In the genomic region with DNA sequence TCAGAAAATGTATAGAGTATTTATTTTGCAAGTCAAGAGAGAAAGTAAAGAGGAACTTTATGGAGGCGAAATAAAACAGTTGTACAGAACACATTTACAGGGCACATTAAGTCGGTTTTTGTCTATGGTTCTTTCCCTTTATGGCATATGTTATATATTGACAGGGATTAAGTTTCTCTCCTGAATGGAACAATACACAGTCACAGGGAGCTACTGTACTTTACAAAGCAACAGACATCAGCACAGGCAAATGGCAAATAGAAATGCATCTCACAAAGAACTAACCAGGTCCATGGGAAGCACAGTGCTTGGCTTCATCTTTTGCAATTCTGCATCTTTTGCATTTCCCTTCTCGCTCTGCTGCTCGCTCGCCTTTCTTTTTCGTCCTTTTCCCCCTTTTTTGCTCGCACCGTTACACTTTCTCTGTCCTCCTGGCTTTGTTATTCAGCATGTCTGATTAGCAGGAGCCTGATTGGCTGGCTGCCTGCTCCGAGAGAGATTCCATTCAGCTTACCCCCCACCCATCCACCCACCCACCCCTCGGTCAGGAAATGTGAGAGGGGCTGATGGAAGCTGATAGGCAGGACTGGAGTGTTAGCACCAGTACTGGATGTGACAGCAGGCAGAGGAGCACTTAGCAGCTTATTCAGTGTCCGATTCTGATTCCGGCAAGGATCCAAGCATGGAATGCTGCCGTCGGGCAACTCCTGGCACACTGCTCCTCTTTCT, we compare ENCODE assay signal across 9 cellular contexts. TPM values are rescaled to one million over a fixed set of nuclear protein-coding genes. Genes with fewer than 3 reads are reported as not detected.
DNase-seq lines count a peak whose midpoint lies in the region; ATAC-seq, FAIRE-seq and TF ChIP-seq lines count a peak whose summit lies in the region.
"Had no signal": no experiment of that assay in that cellular context is flagged by ENCODE, and none has a peak within 500 bp of the region (broad histone marks: within the 10 kb centered on the region; RNA-seq: fewer than 3 reads in every experiment).

TSS of gene ADAMTSL1 (plus strand) at position 603 of the 729 bp plus-strand sequence. CDS start at position 683, 80 bp downstream.

- POLR2A ChIA-PET in activated CD4-positive, alpha-beta memory T cell treated with anti-CD3 and anti-CD28 coated beads for 36 hours (lab: Charles Lee): no interaction called here

- no peaks in the 10 kb centered on the region for H3K36me3 Mint-ChIP-seq in activated CD4-positive, alpha-beta memory T cell treated with anti-CD3 and anti-CD28 coated beads for 36 hours

- H3K9ac ChIP-seq in NT2/D1 (ENCODE audit: insufficient read length, low read depth): no peak within 1 kb of the TSS

- peak within 1 kb of the TSS in 1 of 2 donors; percentile 3 for H3K27ac ChIP-seq in ovary

- H3K27me3 ChIP-seq in NT2/D1 (ENCODE audit: insufficient read depth, insufficient read length): no peaks in the 10 kb centered on the region
- no peaks in the 10 kb centered on the region for H3K27me3 ChIP-seq in ovary

- TF ChIP-seq CTCF in ovary (IDR thresholded peaks at IDR 0.05) (no peak), D721Med (IDR thresholded peaks at IDR 0.05; ENCODE audit: insufficient read depth, missing control alignments) (no peak)

- H3K9me3 Mint-ChIP-seq in activated CD4-positive, alpha-beta memory T cell treated with anti-CD3 and anti-CD28 coated beads for 36 hours: no peaks in the 10 kb centered on the region

- CTCF ChIA-PET in activated CD4-positive, alpha-beta memory T cell treated with anti-CD3 and anti-CD28 coated beads for 36 hours (lab: Charles Lee): no interaction called here

- H3K4me1 ChIP-seq in NT2/D1 (ENCODE audit: insufficient read depth, insufficient read length) (no peaks in the 10 kb centered on the region), ovary (ENCODE audit: insufficient read depth) (peaks cover 4% of the 10 kb centered on the region)

- H3K27ac Mint-ChIP-seq in activated CD4-positive, alpha-beta memory T cell treated with anti-CD3 and anti-CD28 coated beads for 36 hours: no peak within 1 kb of the TSS

- H3K4me3 ChIP-seq in NT2/D1 (ENCODE audit: insufficient read length, low read depth) (peak within 1 kb of the TSS; percentile 44), ovary (peak within 1 kb of the TSS; percentile 21)

- WGBS in ovary, 3 donors: 10 to 12% (median 10%) methylated on average over 14 of the region's 14 CpGs

- no peak for TF ChIP-seq POLR2A in ovary (IDR thresholded peaks at IDR 0.05)

- peak; percentile 77 for DNase-seq in EH (ENCODE audit: low read depth)
- DNase-seq in NT2/D1 (ENCODE audit: low read depth, low spot score): peak; percentile 85
- DNase-seq in glomerular endothelial cell (ENCODE audit: extremely low read depth, low read depth, low spot score): no peak
- DNase-seq in ovary: peak in 4 of 5 donors; percentile 24 to 49 (median 36)
- DNase-seq in GDM1 (lab: John Stamatoyannopoulos, UW): no peak
- DNase-seq in D721Med (ENCODE audit: insufficient read length, low spot score): no peak
- no peak for DNase-seq in activated CD4-positive, alpha-beta memory T cell treated with anti-CD3 and anti-CD28 coated beads for 36 hours

- H3K9me3 ChIP-seq in NT2/D1 (ENCODE audit: insufficient read depth, low read length) (peaks cover 20% of the 10 kb centered on the region), ovary (no peaks in the 10 kb centered on the region)

- H3K27me3 Mint-ChIP-seq in activated CD4-positive, alpha-beta memory T cell treated with anti-CD3 and anti-CD28 coated beads for 36 hours: peaks cover 1% of the 10 kb centered on the region

- TF ChIP-seq EP300 in ovary (IDR thresholded peaks at IDR 0.05): no peak

- intact Hi-C loops in ovary (cut with DNase I): no loop called here
- intact Hi-C loops in activated CD4-positive, alpha-beta memory T cell treated with anti-CD3 and anti-CD28 coated beads for 36 hours (cut with micrococcal nuclease): no loop called here

- FAIRE-seq in D721Med (lab: Jason Lieb, UNC): no peak
- FAIRE-seq: GM18507 had no signal

- no peak for ATAC-seq in HG03196 (IDR thresholded peaks at IDR 0.05; ENCODE audit: unreplicated experiment)

- H3K4me3 Mint-ChIP-seq in activated CD4-positive, alpha-beta memory T cell treated with anti-CD3 and anti-CD28 coated beads for 36 hours: no peak within 1 kb of the TSS

- peaks cover 5% of the 10 kb centered on the region for H3K4me1 Mint-ChIP-seq in activated CD4-positive, alpha-beta memory T cell treated with anti-CD3 and anti-CD28 coated beads for 36 hours (ENCODE audit: low read depth)

- H3K36me3 ChIP-seq in NT2/D1 (ENCODE audit: insufficient read depth, insufficient read length, low read length): no peaks in the 10 kb centered on the region
- H3K36me3 ChIP-seq in ovary: no peaks in the 10 kb centered on the region

RNA-seq across cellular contexts. Expression of gene ADAMTSL1, which starts in this region (rescaled TPM):
- total RNA-seq in glomerular endothelial cell: 17.2 and 22.0 TPM in 2 replicates
- total RNA-seq in ovary: 10 to 100 TPM in 2 of 7 donors, 1 to 10 TPM in 5; 1.2 to 19.0 (median 6.1) TPM
- polyA plus RNA-seq in ovary: 10 to 100 TPM in 1 of 2 donors, 1 to 10 TPM in 1; 2.4 to 20.0 TPM
- not detected for total RNA-seq in activated CD4-positive, alpha-beta memory T cell treated with anti-CD3 and anti-CD28 coated beads for 36 hours

Comparison
In these comparisons a context has a peak if more than half of its experiments do, and no peak if none do; other contexts are left out.
1. DNase-seq: peak in EH (single experiment), NT2/D1 (single experiment) and ovary (4 of 5); none in glomerular endothelial cell (single experiment), GDM1 (single experiment), D721Med (single experiment) and activated CD4-positive, alpha-beta memory T cell treated with anti-CD3 and anti-CD28 coated beads for 36 hours (single experiment).